ENCODE assay signal across 8 cellular contexts in the genomic region with DNA sequence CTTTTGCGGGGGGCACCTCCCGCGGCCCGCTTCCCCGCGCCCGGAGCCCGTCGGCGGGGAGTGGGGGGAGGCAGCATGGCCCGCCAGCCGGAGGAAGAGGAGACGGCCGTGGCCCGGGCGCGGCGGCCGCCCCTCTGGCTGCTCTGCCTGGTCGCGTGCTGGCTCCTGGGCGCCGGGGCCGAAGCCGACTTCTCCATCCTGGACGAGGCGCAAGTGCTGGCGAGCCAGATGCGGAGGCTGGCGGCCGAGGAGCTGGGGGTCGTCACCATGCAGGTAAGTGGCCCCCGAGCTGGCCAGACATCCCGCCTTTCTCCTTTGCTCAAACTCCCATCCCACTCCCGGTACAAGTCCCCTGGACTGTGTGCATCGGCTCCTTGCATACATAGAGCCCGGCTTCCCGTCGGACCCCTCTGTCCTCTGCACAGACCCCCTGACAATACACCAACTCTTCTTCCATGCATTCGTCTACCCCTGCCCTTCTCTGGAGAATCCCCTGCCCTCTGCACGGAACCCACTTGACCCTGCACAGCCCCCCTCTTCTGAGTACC. TPM values are rescaled to one million over a fixed set of nuclear protein-coding genes. Genes with fewer than 3 reads are reported as not detected.
A peak's percentile ranks its signal among the peaks of the same experiment; 100 is the strongest.
DNase-seq lines count a peak whose midpoint lies in the region; ATAC-seq and TF ChIP-seq lines count a peak whose summit lies in the region.

No MANE protein-coding gene starts in this region.

- H3K27ac ChIP-seq in muscle layer of duodenum (ENCODE audit: low read length), result no peak overlapping the region

- no peaks in the 10 kb centered on the region for H3K9me3 Mint-ChIP-seq in activated naive CD4-positive, alpha-beta T cell treated with anti-CD3 and anti-CD28 coated beads for 36 hours

- peaks cover 4% of the 10 kb centered on the region for H3K27me3 ChIP-seq in muscle layer of duodenum (ENCODE audit: low read depth, low read length)

- H3K36me3 Mint-ChIP-seq in activated naive CD4-positive, alpha-beta T cell treated with anti-CD3 and anti-CD28 coated beads for 36 hours (ENCODE audit: low read depth), result no peaks in the 10 kb centered on the region

- DNase-seq in activated naive CD4-positive, alpha-beta T cell treated with anti-CD3 and anti-CD28 coated beads for 36 hours, result peak; percentile 16
- no peak for DNase-seq in activated naive CD4-positive, alpha-beta T cell treated with anti-CD3 and anti-CD28 coated beads, Interleukin-2, amount 50 U/mL, for 16 hours
- DNase-seq in SK-MEL-5 (ENCODE audit: low read depth, low spot score) (peak; percentile 7), epithelial cell of esophagus (ENCODE audit: low read depth) (peak; percentile 20), NCI-H1930 (lab: John Stamatoyannopoulos, UW) (no peak), DMS79 treated with DMSO at 0.1 percent for 48 hours (lab: John Stamatoyannopoulos, UW) (no peak)

- H3K27ac Mint-ChIP-seq in activated naive CD4-positive, alpha-beta T cell treated with anti-CD3 and anti-CD28 coated beads for 36 hours, result no peak overlapping the region

- intact Hi-C loops in activated naive CD4-positive, alpha-beta T cell treated with anti-CD3 and anti-CD28 coated beads for 36 hours (cut with micrococcal nuclease), result loop anchor here (1.0 to 5.0 kb wide), 10 partner anchors 20 to 597 kb away; partner anchors contain the start of genes JAK1 and RAVER2

- no peaks in the 10 kb centered on the region for H3K9me3 ChIP-seq in muscle layer of duodenum (ENCODE audit: control insufficient read depth in 1 of 2, low read length in 2 of 2)

- CTCF ChIA-PET in activated naive CD4-positive, alpha-beta T cell treated with anti-CD3 and anti-CD28 coated beads for 36 hours (lab: Charles Lee), result interaction anchor here (0.7 kb wide), 1 partner anchor 47 kb away, joined by 4 read pairs; no protein-coding TSS in a partner anchor

- H3K4me3 Mint-ChIP-seq in activated naive CD4-positive, alpha-beta T cell treated with anti-CD3 and anti-CD28 coated beads for 36 hours, result peak overlapping the region; percentile 78

- H3K27me3 Mint-ChIP-seq in activated naive CD4-positive, alpha-beta T cell treated with anti-CD3 and anti-CD28 coated beads for 36 hours (ENCODE audit: low read depth), result peaks cover 27% of the 10 kb centered on the region

- peaks cover 15% of the 10 kb centered on the region for H3K4me1 Mint-ChIP-seq in activated naive CD4-positive, alpha-beta T cell treated with anti-CD3 and anti-CD28 coated beads for 36 hours (ENCODE audit: low read depth)

- ATAC-seq in HG02943 (IDR thresholded peaks at IDR 0.05; ENCODE audit: low read depth, unreplicated experiment), result peak; percentile 9

- H3K4me3 ChIP-seq in epithelial cell of esophagus (ENCODE audit: low read length), result peak overlapping the region; percentile 56
- H3K4me3 ChIP-seq in muscle layer of duodenum (ENCODE audit: low read depth in 1 of 2, low read length in 2 of 2), result peak overlapping the region; percentile 75 to 79

- TF ChIP-seq CTCF in epithelial cell of esophagus (IDR thresholded peaks at IDR 0.05; ENCODE audit: insufficient read depth, low read depth, low read length, missing control alignments), result no peak

- in situ Hi-C loops in SK-MEL-5 (cut with HindIII; ENCODE audit: low pct_unique_long_range_greater_than_20kb, low sequenced_read_pairs), result no loop called here

- H3K36me3 ChIP-seq in muscle layer of duodenum (ENCODE audit: control insufficient read depth in 1 of 2, insufficient read depth in 2 of 2, low read length in 2 of 2), result no peaks in the 10 kb centered on the region

- peaks cover 0 to 21% of the 10 kb centered on the region in 2 donors for H3K4me1 ChIP-seq in muscle layer of duodenum (ENCODE audit: control insufficient read depth in 1 of 2, insufficient read depth in 2 of 2, low read length in 2 of 2)

RNA-seq across cellular contexts. Expression of gene CACHD1, which starts 0.8 kb away (rescaled TPM):
- total RNA-seq in activated naive CD4-positive, alpha-beta T cell treated with anti-CD3 and anti-CD28 coated beads for 36 hours, result 1 to 10 TPM; 2.6 to 2.9 TPM
- total RNA-seq in SK-MEL-5 (2014; rRNA removed; shearing (Covaris generic)), result 6.9 and 7.7 TPM in 2 replicates
- polyA plus RNA-seq in SK-MEL-5 (2015; cell fraction: cytosol; rRNA removed), result 7.0 and 8.2 TPM in 2 replicates
- 7.3 and 8.7 TPM in 2 replicates for polyA plus RNA-seq in SK-MEL-5 (2015; cell fraction: nucleus; rRNA removed)

Comparison
In these comparisons a context has a peak if more than half of its experiments do, and no peak if none do; other contexts are left out.
1. DNase-seq: peak in activated naive CD4-positive, alpha-beta T cell treated with anti-CD3 and anti-CD28 coated beads for 36 hours (single experiment), SK-MEL-5 (single experiment) and epithelial cell of esophagus (single experiment); none in activated naive CD4-positive, alpha-beta T cell treated with anti-CD3 and anti-CD28 coated beads, Interleukin-2, amount 50 U/mL, for 16 hours (single experiment), NCI-H1930 (0 of 2) and DMS79 treated with DMSO at 0.1 percent for 48 hours (single experiment).